In the genomic region with DNA sequence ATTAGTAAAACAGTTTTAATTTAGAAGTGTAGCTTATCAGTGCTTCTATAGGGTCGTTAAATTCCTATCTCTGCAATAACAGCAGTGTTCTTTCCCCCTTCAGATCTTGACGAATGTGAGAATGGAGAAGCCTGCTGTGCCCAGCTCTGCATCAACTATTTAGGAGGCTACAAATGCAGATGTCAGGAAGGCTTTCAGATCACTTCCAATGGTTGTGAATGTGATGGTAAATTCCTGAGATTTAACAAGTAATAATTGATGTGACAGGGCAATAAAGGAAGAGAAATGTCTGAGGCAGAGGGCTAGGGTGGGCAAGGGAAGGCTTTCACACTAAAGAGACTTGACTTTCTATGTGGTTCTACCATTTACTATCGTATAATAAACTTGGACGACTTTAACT, we compare ENCODE assay signal across 26 cellular contexts.
DNase-seq lines count a peak whose midpoint lies in the region; TF ChIP-seq lines count a peak whose summit lies in the region.
"Had no signal": no experiment of that assay in that cellular context is flagged by ENCODE, and none has a peak within 500 bp of the region (broad histone marks: within the 10 kb centered on the region; RNA-seq: fewer than 3 reads in every experiment).

No MANE protein-coding gene starts in this region.

- H3K27me3 ChIP-seq in H7 (ENCODE audit: control insufficient read depth, insufficient read depth, low read length) (no peaks in the 10 kb centered on the region), neural progenitor cell (peaks cover 13% of the 10 kb centered on the region)
- H3K27me3 ChIP-seq: adrenal gland, BLaER1, MG63 had no signal

- H3K27ac ChIP-seq in neural progenitor cell: no peak overlapping the region
- H3K27ac ChIP-seq: adrenal gland, BLaER1, dorsolateral prefrontal cortex, KMS-11 had no signal

- H2AFZ ChIP-seq in neural progenitor cell (replicated peaks): no peak overlapping the region

- H3K27me3 Mint-ChIP-seq in neural progenitor cell (ENCODE audit: insufficient read depth, low read depth): no peaks in the 10 kb centered on the region
- H3K27me3 Mint-ChIP-seq: activated CD4-positive, alpha-beta memory T cell treated with anti-CD3 and anti-CD28 coated beads, Interleukin-2, amount 10 ng/mL, durations not matched to agents 7 days and 5 days; activated naive CD4-positive, alpha-beta T cell treated with anti-CD3 and anti-CD28 coated beads, Interleukin-2, amount 10 ng/mL, durations not matched to agents 7 days and 5 days; brain; type B pancreatic cell had no signal

- peaks cover 8% of the 10 kb centered on the region for H3K36me3 Mint-ChIP-seq in neural progenitor cell
- H3K36me3 Mint-ChIP-seq: activated naive CD4-positive, alpha-beta T cell treated with anti-CD3 and anti-CD28 coated beads, Interleukin-2, amount 10 ng/mL, durations not matched to agents 7 days and 5 days; brain; stimulated activated effector memory CD8-positive, alpha-beta T cell treated with anti-CD3 and anti-CD28 coated beads, Interleukin-12 subunit alpha, Interleukin-12 subunit beta, amount 100 ng/mL, for 72 hours; type B pancreatic cell had no signal

- peaks cover 8% of the 10 kb centered on the region for H4K20me1 ChIP-seq in neural progenitor cell (ENCODE audit: low read depth)
- H4K20me1 ChIP-seq: BLaER1 had no signal

- H3K4me1 Mint-ChIP-seq in neural progenitor cell: peaks cover 74% of the 10 kb centered on the region
- H3K4me1 Mint-ChIP-seq: activated CD4-positive, alpha-beta memory T cell treated with anti-CD3 and anti-CD28 coated beads, Interleukin-2, amount 10 ng/mL, durations not matched to agents 7 days and 5 days; activated naive CD4-positive, alpha-beta T cell treated with anti-CD3 and anti-CD28 coated beads, Interleukin-2, amount 10 ng/mL, durations not matched to agents 7 days and 5 days; stimulated activated effector memory CD8-positive, alpha-beta T cell treated with anti-CD3 and anti-CD28 coated beads, Interleukin-12 subunit alpha, Interleukin-12 subunit beta, amount 100 ng/mL, for 72 hours had no signal

- H3K9me3 ChIP-seq in neural progenitor cell (ENCODE audit: low read depth): no peaks in the 10 kb centered on the region
- H3K9me3 ChIP-seq: adrenal gland, BLaER1, MG63 had no signal

- no peak overlapping the region for H3K9ac ChIP-seq in neural progenitor cell
- H3K9ac ChIP-seq: BLaER1, KMS-11 had no signal

- H3K4me3 Mint-ChIP-seq in neural progenitor cell: peak overlapping the region; percentile 17
- H3K4me3 Mint-ChIP-seq: activated CD4-positive, alpha-beta memory T cell treated with anti-CD3 and anti-CD28 coated beads, Interleukin-2, amount 10 ng/mL, durations not matched to agents 7 days and 5 days; activated naive CD4-positive, alpha-beta T cell treated with anti-CD3 and anti-CD28 coated beads, Interleukin-2, amount 10 ng/mL, durations not matched to agents 7 days and 5 days; stimulated activated effector memory CD8-positive, alpha-beta T cell treated with anti-CD3 and anti-CD28 coated beads, Interleukin-12 subunit alpha, Interleukin-12 subunit beta, amount 100 ng/mL, for 72 hours; type B pancreatic cell had no signal

- DNase-seq in H7 (peak; percentile 30), NCI-H146 treated with DMSO at 0.1 percent for 48 hours (lab: John Stamatoyannopoulos, UW; ENCODE audit: unreplicated experiment) (peak; percentile 26), iPS DF 19.7 (ENCODE audit: low read depth, low spot score) (peak; percentile 28), neural progenitor cell (ENCODE audit: low spot score) (peak; percentile 65), GM10266 (ENCODE audit: extremely low spot score) (no peak), middle frontal gyrus (ENCODE audit: extremely low spot score, low spot score) (no peak), NCI-H1092 treated with DMSO at 0.1 percent for 48 hours (lab: John Stamatoyannopoulos, UW) (no peak)
- DNase-seq in activated effector memory CD4-positive, alpha-beta T cell treated with anti-CD3 and anti-CD28 coated beads, Interleukin-2, amount 50 U/mL, for 16 hours: no peak
- DNase-seq: activated CD4-positive, alpha-beta memory T cell treated with anti-CD3 and anti-CD28 coated beads, Interleukin-2, amount 10 ng/mL, durations not matched to agents 7 days and 5 days; activated CD4-positive, alpha-beta T cell treated with anti-CD3 and anti-CD28 coated beads for 1 hour; activated CD8-positive, alpha-beta memory T cell treated with anti-CD3 and anti-CD28 coated beads, Interleukin-2, amount 50 U/mL, for 4 hours; activated naive CD4-positive, alpha-beta T cell treated with anti-CD3 and anti-CD28 coated beads, Interleukin-2, amount 10 ng/mL, durations not matched to agents 7 days and 5 days; adrenal gland; DMS153; dorsolateral prefrontal cortex; MG63; NCI-H446; NCI-H774; SIG-M5; stimulated activated CD4-positive, alpha-beta T cell treated with anti-CD3 and anti-CD28 coated beads, Interleukin-15, amount 100 ng/mL, for 24 hours; substantia nigra had no signal

- peaks cover 22% of the 10 kb centered on the region for H3K4me1 ChIP-seq in neural progenitor cell
- H3K4me1 ChIP-seq: adrenal gland, BLaER1 had no signal

- peak overlapping the region; percentile 96 for H3K27ac Mint-ChIP-seq in neural progenitor cell
- H3K27ac Mint-ChIP-seq: activated CD4-positive, alpha-beta memory T cell treated with anti-CD3 and anti-CD28 coated beads, Interleukin-2, amount 10 ng/mL, durations not matched to agents 7 days and 5 days; activated naive CD4-positive, alpha-beta T cell treated with anti-CD3 and anti-CD28 coated beads, Interleukin-2, amount 10 ng/mL, durations not matched to agents 7 days and 5 days; stimulated activated effector memory CD8-positive, alpha-beta T cell treated with anti-CD3 and anti-CD28 coated beads, Interleukin-12 subunit alpha, Interleukin-12 subunit beta, amount 100 ng/mL, for 72 hours; type B pancreatic cell had no signal

- no peak overlapping the region for H3K4me3 ChIP-seq in H7 (ENCODE audit: insufficient read depth, low read depth, low read length)
- H3K4me3 ChIP-seq in neural progenitor cell: no peak overlapping the region
- H3K4me3 ChIP-seq: adrenal gland, BLaER1, dorsolateral prefrontal cortex, MG63 had no signal

- H3K9me3 Mint-ChIP-seq in neural progenitor cell: no peaks in the 10 kb centered on the region
- H3K9me3 Mint-ChIP-seq: activated CD4-positive, alpha-beta memory T cell treated with anti-CD3 and anti-CD28 coated beads, Interleukin-2, amount 10 ng/mL, durations not matched to agents 7 days and 5 days; activated naive CD4-positive, alpha-beta T cell treated with anti-CD3 and anti-CD28 coated beads, Interleukin-2, amount 10 ng/mL, durations not matched to agents 7 days and 5 days; brain; type B pancreatic cell had no signal

- H3K36me3 ChIP-seq in H7 (replicated peaks; ENCODE audit: control insufficient read depth, insufficient read depth, low read length): no peaks in the 10 kb centered on the region
- H3K36me3 ChIP-seq in neural progenitor cell: no peaks in the 10 kb centered on the region
- H3K36me3 ChIP-seq: adrenal gland, BLaER1, MG63 had no signal

- TF ChIP-seq CTCF in neural progenitor cell (IDR thresholded peaks at IDR 0.05): no peak
- TF ChIP-seq CTCF in GM10266 (IDR thresholded peaks at IDR 0.05; ENCODE audit: control insufficient read depth, insufficient read depth, low read depth, missing control alignments): no peak

- H3K79me2 ChIP-seq in neural progenitor cell (ENCODE audit: low read depth): no peaks in the 10 kb centered on the region

- H3K4me2 ChIP-seq in neural progenitor cell: peak overlapping the region; percentile 10
- H3K4me2 ChIP-seq: BLaER1, KMS-11 had no signal

- H3F3A ChIP-seq in neural progenitor cell (ENCODE audit: low read depth): peaks cover 7% of the 10 kb centered on the region

Comparison
In these comparisons a context has a peak if more than half of its experiments do, and no peak if none do; other contexts are left out.
1. DNase-seq: peak in H7 (single experiment), NCI-H146 treated with DMSO at 0.1 percent for 48 hours (single experiment), iPS DF 19.7 (single experiment) and neural progenitor cell (single experiment); none in GM10266 (single experiment), activated effector memory CD4-positive, alpha-beta T cell treated with anti-CD3 and anti-CD28 coated beads, Interleukin-2, amount 50 U/mL, for 16 hours (single experiment), middle frontal gyrus (single experiment) and NCI-H1092 treated with DMSO at 0.1 percent for 48 hours (single experiment).